In genomic region chr17:15261818-15262290, GRCh38 we compare ENCODE assay signal across 8 cellular contexts. TPM values are rescaled to one million over a fixed set of nuclear protein-coding genes. Genes with fewer than 3 reads are reported as not detected.
DNase-seq lines count a peak whose midpoint lies in the region; ATAC-seq and TF ChIP-seq lines count a peak whose summit lies in the region.

No MANE protein-coding gene starts in this region.

- H3K36me3 ChIP-seq in colonic mucosa (no peaks in the 10 kb centered on the region), left lung (peaks cover 0 to 9% of the 10 kb centered on the region in 2 donors)

- H3K4me1 ChIP-seq in colonic mucosa = peaks cover 20% of the 10 kb centered on the region
- H3K4me1 ChIP-seq in left lung = peaks cover 4 to 59% of the 10 kb centered on the region in 2 donors

- peak overlapping the region; percentile 83 to 84 for H3K9ac ChIP-seq in colonic mucosa (ENCODE audit: low read depth in 2 of 2, low read length in 2 of 2)

- H3K27ac ChIP-seq in colonic mucosa (peak overlapping the region; percentile 84), left lung (peak overlapping the region; percentile 69 to 93)

- H3K27me3 ChIP-seq in colonic mucosa (peaks cover 3% of the 10 kb centered on the region), left lung (peaks cover 0 to 69% of the 10 kb centered on the region in 2 donors)

- TF ChIP-seq CTCF in colonic mucosa (IDR thresholded peaks at IDR 0.05) (no peak), left lung (IDR thresholded peaks at IDR 0.05) (no peak)

- DNase-seq in HuH-7 (ENCODE audit: low spot score) = peak; percentile 29
- DNase-seq in colonic mucosa = no peak
- no peak for DNase-seq in left lung
- peak; percentile 74 for DNase-seq in superior temporal gyrus (ENCODE audit: extremely low spot score)
- no peak for DNase-seq in cerebellum (ENCODE audit: low spot score)
- DNase-seq in HPDE6-E6E7 (ENCODE audit: extremely low spot score) = no peak
- no peak for DNase-seq in activated effector memory CD4-positive, alpha-beta T cell treated with anti-CD3 and anti-CD28 coated beads, Interleukin-2, amount 50 U/mL, for 16 hours
- DNase-seq in T1000 (lab: John Stamatoyannopoulos, UW) = no peak

- no peak for ATAC-seq in left lung

- intact Hi-C loops in colonic mucosa (cut with DNase I) = loop anchor here (2.0 kb wide), 1 partner anchor 147 kb away; no protein-coding TSS in a partner anchor
- intact Hi-C loops in left lung (cut with DNase I) = loop anchor here in 1 of 2 donors (5.0 kb wide), 1 partner anchor 240 kb away; no protein-coding TSS in a partner anchor

- H3K4me3 ChIP-seq in colonic mucosa = peak overlapping the region; percentile 57
- H3K4me3 ChIP-seq in left lung = peak overlapping the region; percentile 44 to 47

- H3K9me3 ChIP-seq in colonic mucosa (no peaks in the 10 kb centered on the region), left lung (no peaks in the 10 kb centered on the region)

RNA-seq across cellular contexts. Expression of gene PMP22, which starts 3.3 kb away (rescaled TPM):
- 10 to 100 TPM; 12.5 to 40.4 TPM for total RNA-seq in colonic mucosa
- total RNA-seq in left lung = 100 to 1,000 TPM; 109 to 165 TPM
- total RNA-seq in cerebellum = 20.4 TPM

Comparison
In these comparisons a context has a peak if more than half of its experiments do, and no peak if none do; other contexts are left out.
1. DNase-seq: peak in HuH-7 (single experiment) and superior temporal gyrus (single experiment); none in colonic mucosa (single experiment), left lung (0 of 2), cerebellum (single experiment), HPDE6-E6E7 (single experiment), activated effector memory CD4-positive, alpha-beta T cell treated with anti-CD3 and anti-CD28 coated beads, Interleukin-2, amount 50 U/mL, for 16 hours (single experiment) and T1000 (single experiment).